In genomic region chr20:55173601-55174000, GRCh38 we compare ENCODE assay signal across 18 cellular contexts.
"Had no signal": no experiment of that assay in that cellular context is flagged by ENCODE, and none has a peak within 500 bp of the region (broad histone marks: within the 10 kb centered on the region; RNA-seq: fewer than 3 reads in every experiment).

No MANE protein-coding gene starts in this region.

- ATAC-seq: body of pancreas; naive thymus-derived CD8-positive, alpha-beta T cell; psoas muscle; WTC11 had no signal

- DNase-seq: activated CD4-positive, alpha-beta memory T cell treated with anti-CD3 and anti-CD28 coated beads, Interleukin-2, amount 10 ng/mL, durations not matched to agents 7 days and 5 days; activated CD4-positive, alpha-beta T cell treated with anti-CD3 and anti-CD28 coated beads for 4 hours; activated effector memory CD4-positive, alpha-beta T cell treated with anti-CD3 and anti-CD28 coated beads, Interleukin-2, amount 50 U/mL, for 16 hours; activated naive CD4-positive, alpha-beta T cell treated with anti-CD3 and anti-CD28 coated beads, Interleukin-2, amount 10 ng/mL, durations not matched to agents 7 days and 5 days; activated T-cell treated with anti-CD3 and anti-CD28 coated beads for 4 hours; anterior cingulate cortex; body of pancreas; caudate nucleus; effector CD4-positive, alpha-beta T cell; glutamatergic neuron; hypothalamus; naive thymus-derived CD8-positive, alpha-beta T cell; psoas muscle; stimulated activated CD4-positive, alpha-beta T cell treated with anti-CD3 and anti-CD28 coated beads, Interleukin-12 subunit alpha, Interleukin-12 subunit beta, amount 100 ng/mL, for 4 hours; stimulated activated CD4-positive, alpha-beta T cell treated with anti-CD3 and anti-CD28 coated beads, Interleukin-4, amount 100 ng/mL, for 4 hours; T-helper 9 cell; uterus had no signal
